Comparison of ENCODE assay signal across 9 cellular contexts in the genomic region with DNA sequence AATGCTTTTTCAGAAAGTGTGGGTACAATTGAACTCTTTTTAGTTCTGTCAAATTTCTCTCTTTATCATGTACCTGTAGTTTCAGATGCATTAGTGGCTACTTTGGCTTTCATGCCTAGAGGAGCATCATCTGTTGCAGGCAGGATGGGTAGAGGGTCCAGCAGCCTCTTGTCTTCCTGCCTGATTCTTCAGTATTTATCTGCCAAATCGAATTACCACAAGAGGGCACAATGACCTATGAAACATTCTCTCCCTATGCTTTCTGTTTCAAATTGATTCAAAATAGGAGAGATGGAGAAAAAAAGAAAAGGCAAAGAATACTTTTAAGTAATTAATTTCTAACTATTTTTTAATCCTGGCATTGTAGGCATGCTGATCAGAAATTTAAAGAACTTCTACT.
DNase-seq lines count a peak whose midpoint lies in the region; ATAC-seq, FAIRE-seq and TF ChIP-seq lines count a peak whose summit lies in the region.
"Had no signal": no experiment of that assay in that cellular context is flagged by ENCODE, and none has a peak within 500 bp of the region (broad histone marks: within the 10 kb centered on the region; RNA-seq: fewer than 3 reads in every experiment).

No MANE protein-coding gene starts in this region.

- H3K4me1 ChIP-seq in Karpas-422 (ENCODE audit: low read length) (peaks cover 25% of the 10 kb centered on the region), kidney (ENCODE audit: control insufficient read depth in 1 of 2, insufficient read depth in 1 of 2, low read depth in 1 of 2, low read length in 2 of 2) (no peaks in the 10 kb centered on the region)

- peak overlapping the region; percentile 63 for H3K4me2 ChIP-seq in Karpas-422 (ENCODE audit: low read depth, low read length, poor library complexity, severe bottlenecking)

- no peak overlapping the region for H3K4me3 ChIP-seq in GM12864 (ENCODE audit: low read depth, low read length)
- H3K4me3 ChIP-seq in Karpas-422 (ENCODE audit: low read length) = peak overlapping the region; percentile 21; the same call in 1 of the 2 replicates
- H3K4me3 ChIP-seq in kidney (ENCODE audit: low read length in 2 of 2) = no peak overlapping the region
- H3K4me3 ChIP-seq: skin epidermis had no signal

- H4K20me1 ChIP-seq in Karpas-422 (ENCODE audit: insufficient read depth, low read depth, low read length) = no peaks in the 10 kb centered on the region

- H3K9me2 ChIP-seq in Karpas-422 (replicated peaks; ENCODE audit: insufficient read depth, low read length) = no peaks in the 10 kb centered on the region

- no peaks in the 10 kb centered on the region for H3K79me2 ChIP-seq in Karpas-422 (ENCODE audit: low read length)

- peak; percentile 49 for ATAC-seq in GM21447 (IDR thresholded peaks at IDR 0.05; ENCODE audit: unreplicated experiment)
- no peak for ATAC-seq in HG02588 (IDR thresholded peaks at IDR 0.05; ENCODE audit: unreplicated experiment)
- ATAC-seq in GM21515 (IDR thresholded peaks at IDR 0.05; ENCODE audit: unreplicated experiment) = no peak

- DNase-seq in GM12864 (ENCODE audit: low read depth) (no peak), Karpas-422 (peak; percentile 80), SK-MEL-5 (ENCODE audit: low read depth, low spot score) (peak; percentile 78), kidney (no peak), activated T-cell treated with anti-CD3 and anti-CD28 coated beads for 4 hours (no peak)

- no peaks in the 10 kb centered on the region for H3K27me3 ChIP-seq in Karpas-422 (ENCODE audit: low read length)

- no peaks in the 10 kb centered on the region for H3K36me3 ChIP-seq in Karpas-422 (ENCODE audit: insufficient read depth, low read length)
- no peaks in the 10 kb centered on the region for H3K36me3 ChIP-seq in kidney (ENCODE audit: control insufficient read depth in 1 of 2, insufficient read depth in 2 of 2, low read length in 2 of 2)

- TF ChIP-seq CTCF in GM12864 (IDR thresholded peaks at IDR 0.05; ENCODE audit: low read depth, low read length, missing control alignments) = peak; percentile 47
- peak; percentile 37 for TF ChIP-seq CTCF in kidney (IDR thresholded peaks at IDR 0.05; ENCODE audit: borderline replicate concordance, extremely low read depth, insufficient read depth)

- H2AFZ ChIP-seq in Karpas-422 (ENCODE audit: low read length) = peak overlapping the region; percentile 71

- H3K9ac ChIP-seq in Karpas-422 (ENCODE audit: low read length) (peak overlapping the region; percentile 34; the same call in 1 of the 2 replicates), kidney (ENCODE audit: low read length in 2 of 2) (no peak overlapping the region)

- in situ Hi-C loops in SK-MEL-5 (cut with HindIII; ENCODE audit: low pct_unique_long_range_greater_than_20kb, low sequenced_read_pairs) = no loop called here

- H3K27ac ChIP-seq in Karpas-422 (ENCODE audit: low read length) = no peak overlapping the region
- H3K27ac ChIP-seq in kidney (ENCODE audit: low read depth in 2 of 2, low read length in 2 of 2) = no peak overlapping the region
- H3K27ac ChIP-seq: skin epidermis had no signal

- intact Hi-C loops in kidney (cut with DNase I) = no loop called here

- FAIRE-seq in kidney (lab: Jason Lieb, UNC) = no peak

- H3K9me3 ChIP-seq in Karpas-422 (ENCODE audit: low read length) (no peaks in the 10 kb centered on the region), kidney (ENCODE audit: control insufficient read depth in 1 of 2, low read length in 2 of 2) (no peaks in the 10 kb centered on the region)

Comparison
In these comparisons a context has a peak if more than half of its experiments do, and no peak if none do; other contexts are left out.
1. DNase-seq: peak in Karpas-422 (single experiment) and SK-MEL-5 (single experiment); none in GM12864 (single experiment), kidney (single experiment) and activated T-cell treated with anti-CD3 and anti-CD28 coated beads for 4 hours (single experiment).